Comparison of ENCODE assay signal across 10 cellular contexts in genomic region chrX:118530537-118530936, GRCh38. TPM values are rescaled to one million over a fixed set of nuclear protein-coding genes. Genes with fewer than 3 reads are reported as not detected.
DNase-seq lines count a peak whose midpoint lies in the region; ATAC-seq and TF ChIP-seq lines count a peak whose summit lies in the region.
"Had no signal": no experiment of that assay in that cellular context is flagged by ENCODE, and none has a peak within 500 bp of the region (broad histone marks: within the 10 kb centered on the region; RNA-seq: fewer than 3 reads in every experiment).

No MANE protein-coding gene starts in this region.

- H3K9ac ChIP-seq in DND-41 (ENCODE audit: low read depth, low read length), result no peak overlapping the region

- no peaks in the 10 kb centered on the region for H3K27me3 ChIP-seq in DND-41 (ENCODE audit: insufficient read depth, low read length, poor library complexity)
- H3K27me3 ChIP-seq in H7 (ENCODE audit: control insufficient read depth, insufficient read depth, low read length), result no peaks in the 10 kb centered on the region

- WGBS in lower leg skin, 2 donors, result 38 to 44% methylated on average over 1 of the region's 1 CpG

- peaks cover 27% of the 10 kb centered on the region for H3K4me1 ChIP-seq in DND-41 (ENCODE audit: insufficient read depth, low read length)

- H2AFZ ChIP-seq in DND-41 (ENCODE audit: low read depth, low read length), result no peak overlapping the region

- H3K27ac Mint-ChIP-seq in naive thymus-derived CD8-positive, alpha-beta T cell, result peak overlapping the region; percentile 63 to 100 (median 94)

- no peak for TF ChIP-seq POLR2A in lower leg skin (IDR thresholded peaks at IDR 0.05)

- no peaks in the 10 kb centered on the region for H3K36me3 ChIP-seq in DND-41 (ENCODE audit: insufficient read depth, low read length)
- no peaks in the 10 kb centered on the region for H3K36me3 ChIP-seq in H7 (replicated peaks; ENCODE audit: control insufficient read depth, insufficient read depth, low read length)

- H3K27ac ChIP-seq in DND-41 (ENCODE audit: low read length), result peak overlapping the region; percentile 32; the same call in 1 of the 2 replicates

- peaks cover 0 to 3% (median 0%) of the 10 kb centered on the region in 3 donors for H3K36me3 Mint-ChIP-seq in naive thymus-derived CD8-positive, alpha-beta T cell

- H4K20me1 ChIP-seq in DND-41 (ENCODE audit: insufficient read depth, low read length), result no peaks in the 10 kb centered on the region

- TF ChIP-seq CTCF in DND-41 (IDR thresholded peaks at IDR 0.05; ENCODE audit: borderline replicate concordance, extremely low read depth, low read length, poor library complexity, severe bottlenecking) (no peak), lower leg skin (IDR thresholded peaks at IDR 0.05) (no peak)

- POLR2A ChIA-PET in naive thymus-derived CD8-positive, alpha-beta T cell (lab: Charles Lee), result interaction anchor here (0.9 to 11.2 kb wide), 3 partner anchors 8 to 34 kb away, joined by 3 to 121 read pairs (median 3); partner anchors contain the start of gene DOCK11

- peaks cover 59% of the 10 kb centered on the region for H3K79me2 ChIP-seq in DND-41 (ENCODE audit: insufficient read depth, low read length)

- H3K4me3 ChIP-seq in DND-41 (ENCODE audit: low read depth in 1 of 2, low read length in 2 of 2) (no peak overlapping the region), H7 (ENCODE audit: insufficient read depth, low read depth, low read length) (no peak overlapping the region), lower leg skin (ENCODE audit: low read depth, poor library complexity, severe bottlenecking) (no peak overlapping the region)

- intact Hi-C loops in lower leg skin (cut with DNase I; ENCODE audit: low total_unique reads), result no loop called here

- no peak overlapping the region for H3K4me2 ChIP-seq in DND-41 (ENCODE audit: insufficient read depth, low read length)

- ATAC-seq in DND-41 (ENCODE audit: insufficient read depth, low read depth), result no peak
- no peak for ATAC-seq in naive thymus-derived CD8-positive, alpha-beta T cell

- DNase-seq in DND-41 (no peak), M059J (ENCODE audit: low read depth) (peak; percentile 48), amniotic epithelial cell (ENCODE audit: low read depth) (peak; percentile 77), NCI-H1930 (lab: John Stamatoyannopoulos, UW) (no peak), SKM-1 (lab: John Stamatoyannopoulos, UW; ENCODE audit: unreplicated experiment) (no peak), H7 (no peak), lower leg skin (ENCODE audit: low spot score in 2 of 2) (no peak)
- no peak for DNase-seq in naive thymus-derived CD8-positive, alpha-beta T cell
- DNase-seq: DMS79, left cardiac atrium had no signal

- no peaks in the 10 kb centered on the region for H3K9me3 ChIP-seq in DND-41 (ENCODE audit: insufficient read depth, low read length, severe bottlenecking)

- H3K27me3 Mint-ChIP-seq in naive thymus-derived CD8-positive, alpha-beta T cell, result no peaks in the 10 kb centered on the region

- no peaks in the 10 kb centered on the region for H3K9me3 Mint-ChIP-seq in naive thymus-derived CD8-positive, alpha-beta T cell

- peaks cover 29 to 90% (median 68%) of the 10 kb centered on the region in 4 donors for H3K4me1 Mint-ChIP-seq in naive thymus-derived CD8-positive, alpha-beta T cell

- H3K4me3 Mint-ChIP-seq in naive thymus-derived CD8-positive, alpha-beta T cell, result peak overlapping the region; percentile 2 to 73 (median 49)

RNA-seq across cellular contexts. Expression of gene DOCK11, which starts 34.9 kb away (rescaled TPM):
- 2.3 and 3.4 TPM in 2 replicates for total RNA-seq in M059J (2014; rRNA removed; shearing (Covaris generic))
- total RNA-seq in naive thymus-derived CD8-positive, alpha-beta T cell, result 100 to 1,000 TPM; 110 to 116 TPM
- 10 to 100 TPM; 20.9 to 26.6 (median 24.1) TPM for polyA plus RNA-seq in naive thymus-derived CD8-positive, alpha-beta T cell
- total RNA-seq in H7 (2014; rRNA removed; shearing (Covaris generic)), result 2.2 and 4.3 TPM in 2 replicates
- total RNA-seq in lower leg skin, result 10 to 100 TPM in 1 of 4 donors, 1 to 10 TPM in 3; 3.5 to 11.1 (median 5.5) TPM

Comparison
In these comparisons a context has a peak if more than half of its experiments do, and no peak if none do; other contexts are left out.
1. DNase-seq: peak in M059J (single experiment) and amniotic epithelial cell (single experiment); none in DND-41 (single experiment), naive thymus-derived CD8-positive, alpha-beta T cell (0 of 10), NCI-H1930 (0 of 2), SKM-1 (single experiment), H7 (single experiment) and lower leg skin (0 of 2).
2. RNA of gene DOCK11, which starts 34.9 kb away (total RNA-seq): 110 to 116 TPM in naive thymus-derived CD8-positive, alpha-beta T cell; 3.5 to 11.1 TPM in lower leg skin, 2.3 to 3.4 TPM in M059J and 2.2 to 4.3 TPM in H7; every median in the first group is over 4 times any median in the second.